ENCODE assay signal across 17 cellular contexts in the genomic region with DNA sequence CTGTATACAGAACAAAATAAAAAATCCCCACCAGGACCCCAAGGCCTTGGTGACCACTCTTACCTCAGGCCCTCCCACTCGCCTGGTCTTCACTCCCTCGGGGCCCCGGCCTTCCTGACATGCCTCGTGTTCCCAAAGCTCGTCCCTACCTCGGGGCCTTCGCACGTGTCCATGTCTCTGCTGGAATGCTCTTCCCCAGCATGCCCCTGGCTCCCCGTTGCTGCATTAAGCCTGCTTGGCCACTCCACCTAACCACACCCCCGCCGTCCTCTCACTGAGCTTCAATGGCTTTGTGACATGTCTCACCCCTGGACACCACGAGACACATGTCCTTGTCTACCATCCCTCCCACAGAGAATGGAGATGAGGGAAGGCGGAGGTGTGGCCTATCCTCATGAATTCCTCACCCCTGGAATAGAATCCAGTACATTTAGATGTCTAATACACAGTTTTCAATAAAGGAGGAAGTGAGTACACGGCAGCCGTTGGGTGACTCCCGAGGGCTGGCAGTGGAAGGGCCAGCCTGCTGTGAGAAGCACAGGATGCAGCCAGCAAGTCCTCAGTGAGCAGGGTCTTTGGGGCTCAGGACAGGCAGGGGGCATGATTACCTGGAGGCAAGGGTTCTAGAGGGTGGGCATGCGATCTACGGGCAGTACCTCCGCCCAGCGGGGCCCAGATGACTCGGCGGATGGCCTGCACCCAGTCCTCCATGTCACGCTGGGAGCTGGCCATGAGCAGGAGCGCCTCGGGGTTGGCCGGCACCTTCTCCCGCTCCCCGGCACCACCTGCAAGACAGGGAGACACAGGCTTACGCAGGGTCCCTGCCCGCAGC.
A peak's percentile ranks its signal among the peaks of the same experiment; 100 is the strongest.
DNase-seq lines count a peak whose midpoint lies in the region; ATAC-seq and TF ChIP-seq lines count a peak whose summit lies in the region.
"Had no signal": no experiment of that assay in that cellular context is flagged by ENCODE, and none has a peak within 500 bp of the region (broad histone marks: within the 10 kb centered on the region; RNA-seq: fewer than 3 reads in every experiment).

No MANE protein-coding gene starts in this region.

- intact Hi-C loops in spleen (cut with DNase I; ENCODE audit: low total_unique reads) = no loop called here

- no peaks in the 10 kb centered on the region for H3K36me3 ChIP-seq in spleen
- H3K36me3 ChIP-seq: gastroesophageal sphincter had no signal

- H3K27me3 ChIP-seq in spleen (replicated peaks in 1 of 7) = peaks cover 0 to 25% (median 0%) of the 10 kb centered on the region in 7 donors
- H3K27me3 ChIP-seq: gastroesophageal sphincter had no signal

- H3K4me3 ChIP-seq in spleen = no peak overlapping the region
- H3K4me3 ChIP-seq: gastroesophageal sphincter had no signal

- H3K27ac ChIP-seq in spleen = no peak overlapping the region
- H3K27ac ChIP-seq: 22Rv1, gastroesophageal sphincter, parathyroid adenoma had no signal

- no peak overlapping the region for H3K27ac Mint-ChIP-seq in activated naive CD4-positive, alpha-beta T cell treated with anti-CD3 and anti-CD28 coated beads, Interleukin-2, amount 10 ng/mL, durations not matched to agents 7 days and 5 days

- H3K4me1 Mint-ChIP-seq in activated naive CD4-positive, alpha-beta T cell treated with anti-CD3 and anti-CD28 coated beads, Interleukin-2, amount 10 ng/mL, durations not matched to agents 7 days and 5 days = no peaks in the 10 kb centered on the region

- H3K4me3 Mint-ChIP-seq in activated naive CD4-positive, alpha-beta T cell treated with anti-CD3 and anti-CD28 coated beads, Interleukin-2, amount 10 ng/mL, durations not matched to agents 7 days and 5 days = no peak overlapping the region

- no peaks in the 10 kb centered on the region for H3K36me3 Mint-ChIP-seq in activated naive CD4-positive, alpha-beta T cell treated with anti-CD3 and anti-CD28 coated beads, Interleukin-2, amount 10 ng/mL, durations not matched to agents 7 days and 5 days

- no peaks in the 10 kb centered on the region for H3K9me3 ChIP-seq in spleen
- H3K9me3 ChIP-seq: gastroesophageal sphincter had no signal

- TF ChIP-seq CTCF in spleen (IDR thresholded peaks at IDR 0.05 in 8 of 11, conservative IDR thresholded peaks at IDR 0.05 in 3 of 11) = no peak

- no peak for TF ChIP-seq POLR2A in spleen (IDR thresholded peaks at IDR 0.05)

- no peaks in the 10 kb centered on the region for H3K4me1 ChIP-seq in spleen
- H3K4me1 ChIP-seq: gastroesophageal sphincter had no signal

- no peak for ATAC-seq in HG03354 (IDR thresholded peaks at IDR 0.05; ENCODE audit: poor library complexity, severe bottlenecking, unreplicated experiment)
- ATAC-seq: gastroesophageal sphincter had no signal

- CTCF ChIA-PET in activated naive CD4-positive, alpha-beta T cell treated with anti-CD3 and anti-CD28 coated beads, Interleukin-2, amount 10 ng/mL, durations not matched to agents 7 days and 5 days (lab: Charles Lee) = no interaction called here

- WGBS in spleen, 5 donors = 74 to 85% (median 77%) methylated on average over 25 to 30 of the region's 30 CpGs

- H3K27me3 Mint-ChIP-seq in activated naive CD4-positive, alpha-beta T cell treated with anti-CD3 and anti-CD28 coated beads, Interleukin-2, amount 10 ng/mL, durations not matched to agents 7 days and 5 days = peaks cover 57% of the 10 kb centered on the region

- DNase-seq in NCI-H146 (lab: John Stamatoyannopoulos, UW) = peak; percentile 14
- DNase-seq in NCI-H146 treated with DMSO at 0.1 percent for 48 hours (lab: John Stamatoyannopoulos, UW; ENCODE audit: unreplicated experiment) = no peak
- peak; percentile 36 for DNase-seq in NOMO-1 treated with DMSO at 0.1 percent for 48 hours (lab: John Stamatoyannopoulos, UW; ENCODE audit: unreplicated experiment)
- DNase-seq in ecto neural progenitor cell (ENCODE audit: low spot score) = peak; percentile 36
- DNase-seq in spleen = peak; percentile 61
- DNase-seq in T-helper 1 cell = no peak
- no peak for DNase-seq in activated naive CD4-positive, alpha-beta T cell treated with anti-CD3 and anti-CD28 coated beads, Interleukin-2, amount 10 ng/mL, durations not matched to agents 7 days and 5 days
- DNase-seq: activated naive CD4-positive, alpha-beta T cell treated with Interleukin-2 at 50 U/mL for 16 hours; cortex of kidney; DMS 273 treated with DMSO at 0.1 percent for 48 hours; IMR-90; NCI-H1092 treated with DMSO at 0.1 percent for 48 hours; small intestine had no signal

- H3K9me3 Mint-ChIP-seq in activated naive CD4-positive, alpha-beta T cell treated with anti-CD3 and anti-CD28 coated beads, Interleukin-2, amount 10 ng/mL, durations not matched to agents 7 days and 5 days = no peaks in the 10 kb centered on the region

Comparison
In these comparisons a context has a peak if more than half of its experiments do, and no peak if none do; other contexts are left out.
1. DNase-seq: peak in NCI-H146 (single experiment), NOMO-1 treated with DMSO at 0.1 percent for 48 hours (single experiment), ecto neural progenitor cell (single experiment) and spleen (single experiment); none in NCI-H146 treated with DMSO at 0.1 percent for 48 hours (single experiment), T-helper 1 cell (0 of 5) and activated naive CD4-positive, alpha-beta T cell treated with anti-CD3 and anti-CD28 coated beads, Interleukin-2, amount 10 ng/mL, durations not matched to agents 7 days and 5 days (single experiment).